In the genomic region with DNA sequence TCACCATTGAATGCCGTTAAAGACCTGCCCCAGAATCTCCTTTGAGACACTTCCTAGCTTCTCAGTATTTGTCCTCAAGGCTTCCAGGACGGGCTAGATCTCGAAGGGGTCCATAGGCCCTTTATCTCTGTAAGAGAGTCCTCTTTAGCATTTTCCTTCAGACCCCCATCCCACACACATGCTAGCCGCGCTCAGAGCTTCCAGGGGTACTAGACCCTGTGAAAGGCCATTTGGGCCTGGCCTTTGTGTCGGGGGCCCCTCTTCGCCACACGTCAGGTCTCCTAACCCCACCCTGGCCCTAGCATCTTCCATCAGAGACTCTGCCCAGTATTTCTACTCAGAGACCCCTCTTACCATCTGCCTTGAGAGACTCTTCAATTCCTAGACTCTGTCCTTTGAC, we compare ENCODE assay signal across 9 cellular contexts. TPM values are rescaled to one million over a fixed set of nuclear protein-coding genes. Genes with fewer than 3 reads are reported as not detected.
DNase-seq lines count a peak whose midpoint lies in the region; ATAC-seq and TF ChIP-seq lines count a peak whose summit lies in the region.
"Had no signal": no experiment of that assay in that cellular context is flagged by ENCODE, and none has a peak within 500 bp of the region (broad histone marks: within the 10 kb centered on the region; RNA-seq: fewer than 3 reads in every experiment).

No MANE protein-coding gene starts in this region.

- H3K27ac ChIP-seq in SK-N-SH (ENCODE audit: low read depth in 2 of 2, low read length in 1 of 2) (peak overlapping the region; percentile 89 to 93; a peak in 3 of 4 replicates), thoracic aorta (peak overlapping the region; percentile 93 to 97)

- peaks cover 16 to 36% of the 10 kb centered on the region in 2 experiments for H3K4me1 ChIP-seq in SK-N-SH (ENCODE audit: control insufficient read depth in 1 of 2, insufficient read depth in 2 of 2, low read depth in 1 of 2, low read length in 1 of 2)
- H3K4me1 ChIP-seq in thoracic aorta (ENCODE audit: control insufficient read depth in 1 of 2, low read depth in 2 of 2): peaks cover 18 to 36% of the 10 kb centered on the region in 2 donors

- H3K4me3 Mint-ChIP-seq in activated naive CD8-positive, alpha-beta T cell treated with anti-CD3 and anti-CD28 coated beads, Interleukin-2, amount 50 U/mL, for 24 hours: peak overlapping the region; percentile 90

- H3K27ac Mint-ChIP-seq in activated naive CD8-positive, alpha-beta T cell treated with anti-CD3 and anti-CD28 coated beads, Interleukin-2, amount 50 U/mL, for 24 hours: peak overlapping the region; percentile 83

- no peaks in the 10 kb centered on the region for H3K27me3 ChIP-seq in SK-N-SH (ENCODE audit: insufficient read depth)
- no peaks in the 10 kb centered on the region for H3K27me3 ChIP-seq in kidney epithelial cell (ENCODE audit: control insufficient read depth, insufficient read depth, low read length)
- H3K27me3 ChIP-seq in thoracic aorta (replicated peaks; ENCODE audit: insufficient read depth): no peaks in the 10 kb centered on the region

- no peak for DNase-seq in SK-N-SH
- no peak for DNase-seq in activated naive CD8-positive, alpha-beta T cell treated with anti-CD3 and anti-CD28 coated beads, Interleukin-2, amount 50 U/mL, for 24 hours
- no peak for DNase-seq in kidney epithelial cell (ENCODE audit: low read depth)
- DNase-seq in thoracic aorta (ENCODE audit: low spot score): no peak
- no peak for DNase-seq in NCI-H524 (lab: John Stamatoyannopoulos, UW)
- DNase-seq: NCI-H1105 treated with DMSO at 0.1 percent for 48 hours had no signal

- peak overlapping the region; percentile 86 for H3K4me2 ChIP-seq in SK-N-SH

- peaks cover 52% of the 10 kb centered on the region for H3K4me1 Mint-ChIP-seq in activated naive CD8-positive, alpha-beta T cell treated with anti-CD3 and anti-CD28 coated beads, Interleukin-2, amount 50 U/mL, for 24 hours

- no peaks in the 10 kb centered on the region for H3K9me2 ChIP-seq in SK-N-SH

- peak overlapping the region; percentile 95 for H3K9ac ChIP-seq in SK-N-SH

- H3K9me3 ChIP-seq in SK-N-SH (no peaks in the 10 kb centered on the region), thoracic aorta (no peaks in the 10 kb centered on the region)

- peaks cover 31% of the 10 kb centered on the region for H3K36me3 Mint-ChIP-seq in activated naive CD8-positive, alpha-beta T cell treated with anti-CD3 and anti-CD28 coated beads, Interleukin-2, amount 50 U/mL, for 24 hours (ENCODE audit: low read depth)

- H2AFZ ChIP-seq in SK-N-SH (ENCODE audit: low read depth): peak overlapping the region; percentile 70

- peaks cover 64% of the 10 kb centered on the region for H3K79me2 ChIP-seq in SK-N-SH (ENCODE audit: insufficient read depth)

- H3K27me3 Mint-ChIP-seq in activated naive CD8-positive, alpha-beta T cell treated with anti-CD3 and anti-CD28 coated beads, Interleukin-2, amount 50 U/mL, for 24 hours: no peaks in the 10 kb centered on the region

- no peaks in the 10 kb centered on the region for H3F3A ChIP-seq in SK-N-SH (replicated peaks; ENCODE audit: insufficient read depth)

- H3K9me3 Mint-ChIP-seq in activated naive CD8-positive, alpha-beta T cell treated with anti-CD3 and anti-CD28 coated beads, Interleukin-2, amount 50 U/mL, for 24 hours: no peaks in the 10 kb centered on the region

- CTCF ChIA-PET in SK-N-SH (lab: Yijun Ruan, JAX): interaction anchor here (1.0 to 3.5 kb wide), 4 partner anchors 16 to 833 kb away, joined by 3 to 26 read pairs (median 8); no protein-coding TSS in a partner anchor

- TF ChIP-seq EP300 in SK-N-SH (IDR thresholded peaks at IDR 0.05; ENCODE audit: borderline replicate concordance in 1 of 2, low read depth in 1 of 2, low read length in 1 of 2): no peak

- peaks cover 48% of the 10 kb centered on the region for H4K20me1 ChIP-seq in SK-N-SH (ENCODE audit: insufficient read depth)

- 30% methylated on average over 7 of the region's 8 CpGs for WGBS in SK-N-SH (ENCODE audit: low lambda C conversion rate)

- no peak for TF ChIP-seq CTCF in SK-N-SH (IDR thresholded peaks at IDR 0.05)
- no peak for TF ChIP-seq CTCF in kidney epithelial cell (IDR thresholded peaks at IDR 0.05; ENCODE audit: insufficient read depth, low read length, poor library complexity, severe bottlenecking)
- TF ChIP-seq CTCF in thoracic aorta (IDR thresholded peaks at IDR 0.05): no peak

- TF ChIP-seq RAD21 in SK-N-SH (IDR thresholded peaks at IDR 0.05; ENCODE audit: low read length): no peak

- H3K4me3 ChIP-seq in SK-N-SH (ENCODE audit: low read depth in 2 of 2, low read length in 1 of 2): peak overlapping the region; percentile 83 to 96
- H3K4me3 ChIP-seq in kidney epithelial cell (ENCODE audit: low read depth, low read length): peak overlapping the region; percentile 80
- H3K4me3 ChIP-seq in thoracic aorta: peak overlapping the region; percentile 90

- POLR2A ChIA-PET in SK-N-SH (lab: Yijun Ruan, JAX): no interaction called here

- ATAC-seq in SK-N-SH treated with all-trans-retinoic acid at 6 μM for 48 hours: no peak
- no peak for ATAC-seq in activated naive CD8-positive, alpha-beta T cell treated with anti-CD3 and anti-CD28 coated beads, Interleukin-2, amount 50 U/mL, for 24 hours
- ATAC-seq in thoracic aorta (ENCODE audit: insufficient number of reproducible peaks, low FRiP score, low read depth): no peak
- no peak for ATAC-seq in GM19452 (IDR thresholded peaks at IDR 0.05; ENCODE audit: unreplicated experiment)
- ATAC-seq in HG02798 (IDR thresholded peaks at IDR 0.05; ENCODE audit: poor library complexity, unreplicated experiment): no peak

- H3K36me3 ChIP-seq in SK-N-SH (replicated peaks in 1 of 2; ENCODE audit: control insufficient read depth in 1 of 2, insufficient read depth in 2 of 2, low read length in 1 of 2) (peaks cover 33 to 35% of the 10 kb centered on the region in 2 experiments), kidney epithelial cell (ENCODE audit: control insufficient read depth, insufficient read depth, low read length) (peaks cover 2% of the 10 kb centered on the region), thoracic aorta (peaks cover 7% of the 10 kb centered on the region)

TF ChIP-seq in SK-N-SH, 30 proteins besides CTCF, POLR2A, EP300 and RAD21 (continues in another document):
- TF ChIP-seq POLR2AphosphoS5 (IDR thresholded peaks at IDR 0.05; ENCODE audit: low read depth, low read length) (no peak), TAF1 (IDR thresholded peaks at IDR 0.05; ENCODE audit: borderline replicate concordance, low read depth, low read length) (no peak), FOXJ3 (CRISPR knock-in tag; IDR thresholded peaks at IDR 0.05) (no peak), RFX5 (IDR thresholded peaks at IDR 0.05; ENCODE audit: low read length) (no peak), YY1 (IDR thresholded peaks at IDR 0.05; ENCODE audit: low read depth) (no peak), IRF3 (IDR thresholded peaks at IDR 0.05; ENCODE audit: low read depth, low read length) (no peak)

TF ChIP-seq in SK-N-SH treated with all-trans-retinoic acid at 6 μM for 48 hours, 23 proteins besides CTCF, POLR2A, EP300 and RAD21 (continues in another document):
- TF ChIP-seq OSR1 (CRISPR knock-in tag; IDR thresholded peaks at IDR 0.05) (no peak), ISL1 (CRISPR knock-in tag; IDR thresholded peaks at IDR 0.05) (no peak), ZNF70 (CRISPR knock-in tag; IDR thresholded peaks at IDR 0.05) (no peak), CSRNP3 (CRISPR knock-in tag; IDR thresholded peaks at IDR 0.05) (no peak)

RNA-seq across cellular contexts. Expression of gene UBA1, which starts 0.8 kb away (rescaled TPM):
- 249 and 283 TPM in 2 replicates for polyA plus RNA-seq in SK-N-SH (2012; rRNA removed)
- 125 and 170 TPM in 2 replicates for polyA plus RNA-seq in SK-N-SH (2012; cell fraction: cytosol; rRNA removed)
- 396 and 495 TPM in 2 replicates for polyA plus RNA-seq in SK-N-SH (2012; cell fraction: nucleus; rRNA removed)
- total RNA-seq in kidney epithelial cell (170 and 199 TPM in 2 replicates), thoracic aorta (100 to 1,000 TPM; 132 to 133 TPM)

RNA-seq across cellular contexts. Expression of gene CDK16, which starts 24.1 kb away (rescaled TPM):
- 115 and 116 TPM in 2 replicates for polyA plus RNA-seq in SK-N-SH (2012; rRNA removed)
- 64.3 and 83.1 TPM in 2 replicates for polyA plus RNA-seq in SK-N-SH (2012; cell fraction: cytosol; rRNA removed)
- 213 and 232 TPM in 2 replicates for polyA plus RNA-seq in SK-N-SH (2012; cell fraction: nucleus; rRNA removed)
- total RNA-seq in kidney epithelial cell (107 and 120 TPM in 2 replicates), thoracic aorta (10 to 100 TPM; 66.7 to 74.6 TPM)

RNA-seq across cellular contexts. Expression of gene USP11, which starts 38.4 kb away (rescaled TPM):
- 40.1 and 53.1 TPM in 2 replicates for polyA plus RNA-seq in SK-N-SH (2012; rRNA removed)
- 19.8 and 26.2 TPM in 2 replicates for polyA plus RNA-seq in SK-N-SH (2012; cell fraction: cytosol; rRNA removed)
- 185 and 213 TPM in 2 replicates for polyA plus RNA-seq in SK-N-SH (2012; cell fraction: nucleus; rRNA removed)
- total RNA-seq in kidney epithelial cell: 49.1 and 57.9 TPM in 2 replicates
- 10 to 100 TPM; 50.8 to 68.6 TPM for total RNA-seq in thoracic aorta

RNA-seq across cellular contexts. Expression of gene RBM10, which starts 49.4 kb away (rescaled TPM):
- polyA plus RNA-seq in SK-N-SH (2012; rRNA removed): 24.7 and 34.4 TPM in 2 replicates
- 15.1 and 23.5 TPM in 2 replicates for polyA plus RNA-seq in SK-N-SH (2012; cell fraction: cytosol; rRNA removed)
- polyA plus RNA-seq in SK-N-SH (2012; cell fraction: nucleus; rRNA removed): 47.0 and 52.0 TPM in 2 replicates
- total RNA-seq in kidney epithelial cell: 34.5 and 48.1 TPM in 2 replicates
- 10 to 100 TPM; 24.1 to 25.2 TPM for total RNA-seq in thoracic aorta

RNA-seq across cellular contexts. Expression of gene NDUFB11, which starts 49.9 kb away (rescaled TPM):
- polyA plus RNA-seq in SK-N-SH (2012; rRNA removed): 74.9 and 107 TPM in 2 replicates
- polyA plus RNA-seq in SK-N-SH (2012; cell fraction: cytosol; rRNA removed): 72.6 and 79.2 TPM in 2 replicates
- 29.1 and 55.5 TPM in 2 replicates for polyA plus RNA-seq in SK-N-SH (2012; cell fraction: nucleus; rRNA removed)
- 46.2 and 60.0 TPM in 2 replicates for total RNA-seq in kidney epithelial cell
- 10 to 100 TPM; 24.0 to 35.3 TPM for total RNA-seq in thoracic aorta
